1 cellular context compared by ENCODE assay signal in the genomic region with DNA sequence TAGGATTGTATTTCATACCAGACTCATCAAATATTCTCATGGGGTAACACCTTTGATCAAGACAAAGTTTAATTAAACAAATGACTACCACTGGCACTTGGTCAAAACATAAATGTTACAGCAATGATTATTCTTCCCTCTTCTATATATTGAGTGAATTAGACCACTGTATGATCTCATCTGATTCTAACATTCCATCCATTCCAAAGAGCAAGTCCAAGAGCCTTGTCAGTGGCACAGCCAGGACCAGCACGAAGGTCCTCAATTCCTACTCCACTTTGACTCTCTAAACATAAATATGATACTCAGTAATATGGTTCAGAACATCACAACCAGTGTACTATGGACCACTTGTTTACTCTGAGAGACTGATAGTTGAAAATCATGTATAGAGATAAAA.
TF ChIP-seq lines count a peak whose summit lies in the region.

No MANE protein-coding gene starts in this region.

TF ChIP-seq in HepG2, 621 proteins besides CTCF, POLR2A, EP300 and RAD21 (continued from another document):
- no peak for TF ChIP-seq ZNF576 (CRISPR knock-in tag; IDR thresholded peaks at IDR 0.05)
- TF ChIP-seq SP1 (IDR thresholded peaks at IDR 0.05), result no peak
- TF ChIP-seq SP1 (CRISPR knock-in tag; IDR thresholded peaks at IDR 0.05), result no peak
- TF ChIP-seq RFX3 (CRISPR knock-in tag; IDR thresholded peaks at IDR 0.05), result no peak
- no peak for TF ChIP-seq NKX3-1 (CRISPR knock-in tag; IDR thresholded peaks at IDR 0.05)
- TF ChIP-seq, protein P1, sequence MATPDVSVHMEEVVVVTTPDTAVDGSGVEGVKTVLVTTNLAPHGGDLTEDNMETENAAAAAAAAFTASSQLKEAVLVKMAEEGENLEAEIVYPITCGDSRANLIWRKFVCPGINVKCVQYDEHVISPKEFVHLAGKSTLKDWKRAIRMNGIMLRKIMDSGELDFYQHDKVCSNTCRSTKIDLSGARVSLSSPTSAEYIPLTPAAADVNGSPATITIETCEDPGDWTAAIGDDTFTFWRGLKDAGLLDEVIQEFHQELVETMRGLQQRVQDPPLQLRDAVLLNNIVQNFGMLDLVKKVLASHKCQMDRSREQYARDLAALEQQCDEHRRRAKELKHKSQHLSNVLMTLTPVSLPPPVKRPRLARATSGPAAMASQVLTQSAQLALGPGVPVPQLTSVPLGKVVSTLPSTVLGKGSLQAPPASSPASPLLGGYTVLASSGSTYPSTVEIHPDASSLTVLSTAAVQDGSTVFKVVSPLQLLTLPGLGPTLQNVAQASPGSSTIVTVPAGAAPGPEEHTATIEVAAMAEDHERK (CRISPR knock-in tag; IDR thresholded peaks at IDR 0.05; ENCODE audit: low read depth), result no peak
- no peak for TF ChIP-seq ZNF333 (CRISPR knock-in tag; IDR thresholded peaks at IDR 0.05; ENCODE audit: borderline replicate concordance)
